In the genomic region with DNA sequence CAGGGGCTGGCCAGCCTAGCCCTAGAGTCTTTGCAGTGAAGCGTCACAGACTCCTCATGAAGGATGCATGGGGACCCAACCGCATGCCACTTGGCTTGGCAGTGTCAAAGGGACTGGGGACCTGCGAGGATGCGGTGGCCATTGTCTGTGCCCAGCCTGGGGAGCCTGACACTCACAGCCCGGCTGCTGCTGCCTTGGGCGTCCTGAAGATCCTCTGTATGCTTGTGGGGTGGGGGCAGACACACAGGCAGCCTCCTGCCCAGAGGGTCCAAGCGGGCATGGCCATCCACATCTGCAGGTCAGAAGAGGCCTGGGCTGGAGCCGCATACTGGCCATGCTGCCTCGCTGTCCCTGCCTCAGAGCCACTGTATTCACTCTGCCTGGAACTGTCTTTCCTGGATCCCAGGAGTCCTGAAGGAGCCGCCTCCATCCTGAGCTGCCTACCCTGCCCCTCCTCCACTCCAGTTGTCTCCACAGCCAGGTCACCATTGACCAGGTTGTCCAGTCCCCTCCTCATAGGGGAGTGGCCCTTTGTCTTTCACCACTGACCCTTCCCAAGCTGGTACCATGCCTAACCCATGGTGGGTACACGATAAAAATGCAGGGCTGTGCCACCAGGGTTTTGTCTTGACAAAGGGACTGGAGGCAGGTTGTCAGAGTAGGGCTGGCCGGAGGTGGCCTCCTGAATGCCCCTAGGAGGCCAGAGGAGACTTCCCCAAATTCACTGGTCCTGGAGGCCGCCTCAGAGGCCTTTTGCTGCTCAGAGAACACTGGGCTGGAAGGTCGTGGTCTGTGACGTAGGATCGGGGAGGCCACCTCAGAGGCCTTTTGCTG, we compare ENCODE assay signal across 21 cellular contexts.
DNase-seq lines count a peak whose midpoint lies in the region; ATAC-seq and TF ChIP-seq lines count a peak whose summit lies in the region.
"Had no signal": no experiment of that assay in that cellular context is flagged by ENCODE, and none has a peak within 500 bp of the region (broad histone marks: within the 10 kb centered on the region; RNA-seq: fewer than 3 reads in every experiment).

No MANE protein-coding gene starts in this region.

- TF ChIP-seq CTCF in GM13976 (IDR thresholded peaks at IDR 0.05; ENCODE audit: borderline replicate concordance, control extremely low read depth, extremely low read depth, insufficient read depth, missing control alignments), result no peak

- no peak overlapping the region for H3K4me3 Mint-ChIP-seq in activated CD4-positive, alpha-beta memory T cell treated with anti-CD3 and anti-CD28 coated beads for 36 hours
- H3K4me3 Mint-ChIP-seq in activated CD4-positive, alpha-beta memory T cell treated with anti-CD3 and anti-CD28 coated beads, Interleukin-2, amount 10 ng/mL, durations not matched to agents 7 days and 5 days, result no peak overlapping the region
- no peak overlapping the region for H3K4me3 Mint-ChIP-seq in activated T-helper 17 cell treated with anti-CD3 and anti-CD28 coated beads, Interleukin-2, amount 50 U/mL, for 72 hours
- H3K4me3 Mint-ChIP-seq in effector memory CD8-positive, alpha-beta T cell, result no peak overlapping the region
- H3K4me3 Mint-ChIP-seq: mesothelial cell of epicardium, nephron had no signal

- H3K36me3 Mint-ChIP-seq in activated CD4-positive, alpha-beta memory T cell treated with anti-CD3 and anti-CD28 coated beads for 36 hours, result peaks cover 39% of the 10 kb centered on the region
- no peaks in the 10 kb centered on the region for H3K36me3 Mint-ChIP-seq in activated CD4-positive, alpha-beta memory T cell treated with anti-CD3 and anti-CD28 coated beads, Interleukin-2, amount 10 ng/mL, durations not matched to agents 7 days and 5 days (ENCODE audit: low read depth)
- H3K36me3 Mint-ChIP-seq in activated T-helper 17 cell treated with anti-CD3 and anti-CD28 coated beads, Interleukin-2, amount 50 U/mL, for 72 hours (ENCODE audit: low read depth), result peaks cover 17% of the 10 kb centered on the region
- no peaks in the 10 kb centered on the region for H3K36me3 Mint-ChIP-seq in effector memory CD8-positive, alpha-beta T cell (ENCODE audit: insufficient read depth)

- CTCF ChIA-PET in activated CD4-positive, alpha-beta memory T cell treated with anti-CD3 and anti-CD28 coated beads for 36 hours (lab: Charles Lee), result no interaction called here
- CTCF ChIA-PET in activated CD4-positive, alpha-beta memory T cell treated with anti-CD3 and anti-CD28 coated beads, Interleukin-2, amount 10 ng/mL, durations not matched to agents 7 days and 5 days (lab: Charles Lee), result no interaction called here

- intact Hi-C loops in activated CD4-positive, alpha-beta memory T cell treated with anti-CD3 and anti-CD28 coated beads for 36 hours (cut with micrococcal nuclease), result no loop called here
- intact Hi-C loops in sciatic nerve (cut with DNase I), result no loop called here

- DNase-seq in activated CD4-positive, alpha-beta memory T cell treated with anti-CD3 and anti-CD28 coated beads for 36 hours, result peak; percentile 5
- no peak for DNase-seq in activated CD4-positive, alpha-beta memory T cell treated with anti-CD3 and anti-CD28 coated beads, Interleukin-2, amount 10 ng/mL, durations not matched to agents 7 days and 5 days
- DNase-seq in GM13976 (ENCODE audit: low spot score), result peak; percentile 16
- DNase-seq in iPS-NIHi11 (ENCODE audit: low spot score), result peak; percentile 8
- peak; percentile 39 for DNase-seq in sciatic nerve (ENCODE audit: low spot score)
- DNase-seq in NOMO-1 treated with dmso at 0.1 percent for 144 hours (lab: John Stamatoyannopoulos, UW; ENCODE audit: unreplicated experiment), result no peak
- DNase-seq in effector memory CD8-positive, alpha-beta T cell, result no peak
- DNase-seq: 8988T; activated CD4-positive, alpha-beta T cell treated with anti-CD3 and anti-CD28 coated beads for 4 hours; activated CD8-positive, alpha-beta memory T cell treated with anti-CD3 and anti-CD28 coated beads, Interleukin-2, amount 50 U/mL, for 48 hours; activated gamma-delta T cell treated with Interleukin-2 at 50 U/mL for 16 hours; EL; MM.1S; NCI-H2171 treated with DMSO at 0.1 percent for 48 hours; NCI-H774; OCI-M1; SHP77; small intestine had no signal

- in situ Hi-C loops in GM13976 (cut with MboI; ENCODE audit: low sequenced_read_pairs, unreplicated experiment), result no loop called here

- ATAC-seq in sciatic nerve, result no peak
- ATAC-seq in activated T-helper 17 cell treated with anti-CD3 and anti-CD28 coated beads, Interleukin-2, amount 50 U/mL, for 72 hours (replicated peaks), result no peak
- no peak for ATAC-seq in effector memory CD8-positive, alpha-beta T cell (replicated peaks)

- POLR2A ChIA-PET in activated CD4-positive, alpha-beta memory T cell treated with anti-CD3 and anti-CD28 coated beads for 36 hours (lab: Charles Lee), result no interaction called here
- POLR2A ChIA-PET in activated CD4-positive, alpha-beta memory T cell treated with anti-CD3 and anti-CD28 coated beads, Interleukin-2, amount 10 ng/mL, durations not matched to agents 7 days and 5 days (lab: Charles Lee), result no interaction called here

- H3K4me1 Mint-ChIP-seq in activated CD4-positive, alpha-beta memory T cell treated with anti-CD3 and anti-CD28 coated beads for 36 hours (ENCODE audit: low read depth), result no peaks in the 10 kb centered on the region
- H3K4me1 Mint-ChIP-seq in activated CD4-positive, alpha-beta memory T cell treated with anti-CD3 and anti-CD28 coated beads, Interleukin-2, amount 10 ng/mL, durations not matched to agents 7 days and 5 days, result no peaks in the 10 kb centered on the region
- no peaks in the 10 kb centered on the region for H3K4me1 Mint-ChIP-seq in activated T-helper 17 cell treated with anti-CD3 and anti-CD28 coated beads, Interleukin-2, amount 50 U/mL, for 72 hours
- H3K4me1 Mint-ChIP-seq in effector memory CD8-positive, alpha-beta T cell (ENCODE audit: low read depth in 2 of 2), result no peaks in the 10 kb centered on the region
- H3K4me1 Mint-ChIP-seq: nephron had no signal

- H3K9me3 Mint-ChIP-seq in activated CD4-positive, alpha-beta memory T cell treated with anti-CD3 and anti-CD28 coated beads for 36 hours, result peaks cover 14% of the 10 kb centered on the region
- H3K9me3 Mint-ChIP-seq in activated CD4-positive, alpha-beta memory T cell treated with anti-CD3 and anti-CD28 coated beads, Interleukin-2, amount 10 ng/mL, durations not matched to agents 7 days and 5 days, result peaks cover 5% of the 10 kb centered on the region
- peaks cover 4% of the 10 kb centered on the region for H3K9me3 Mint-ChIP-seq in activated T-helper 17 cell treated with anti-CD3 and anti-CD28 coated beads, Interleukin-2, amount 50 U/mL, for 72 hours
- H3K9me3 Mint-ChIP-seq in effector memory CD8-positive, alpha-beta T cell, result no peaks in the 10 kb centered on the region

- H3K27me3 Mint-ChIP-seq in activated CD4-positive, alpha-beta memory T cell treated with anti-CD3 and anti-CD28 coated beads for 36 hours, result no peaks in the 10 kb centered on the region
- no peaks in the 10 kb centered on the region for H3K27me3 Mint-ChIP-seq in activated CD4-positive, alpha-beta memory T cell treated with anti-CD3 and anti-CD28 coated beads, Interleukin-2, amount 10 ng/mL, durations not matched to agents 7 days and 5 days
- H3K27me3 Mint-ChIP-seq in activated T-helper 17 cell treated with anti-CD3 and anti-CD28 coated beads, Interleukin-2, amount 50 U/mL, for 72 hours, result no peaks in the 10 kb centered on the region
- peaks cover 0 to 3% of the 10 kb centered on the region in 2 donors for H3K27me3 Mint-ChIP-seq in effector memory CD8-positive, alpha-beta T cell

- H3K27ac Mint-ChIP-seq in activated CD4-positive, alpha-beta memory T cell treated with anti-CD3 and anti-CD28 coated beads for 36 hours, result no peak overlapping the region
- no peak overlapping the region for H3K27ac Mint-ChIP-seq in activated CD4-positive, alpha-beta memory T cell treated with anti-CD3 and anti-CD28 coated beads, Interleukin-2, amount 10 ng/mL, durations not matched to agents 7 days and 5 days
- no peak overlapping the region for H3K27ac Mint-ChIP-seq in activated T-helper 17 cell treated with anti-CD3 and anti-CD28 coated beads, Interleukin-2, amount 50 U/mL, for 72 hours
- no peak overlapping the region for H3K27ac Mint-ChIP-seq in effector memory CD8-positive, alpha-beta T cell
- H3K27ac Mint-ChIP-seq: mesothelial cell of epicardium, nephron had no signal

Comparison
In these comparisons a context has a peak if more than half of its experiments do, and no peak if none do; other contexts are left out.
1. DNase-seq: peak in activated CD4-positive, alpha-beta memory T cell treated with anti-CD3 and anti-CD28 coated beads for 36 hours (single experiment), GM13976 (single experiment), iPS-NIHi11 (single experiment) and sciatic nerve (single experiment); none in activated CD4-positive, alpha-beta memory T cell treated with anti-CD3 and anti-CD28 coated beads, Interleukin-2, amount 10 ng/mL, durations not matched to agents 7 days and 5 days (single experiment), NOMO-1 treated with dmso at 0.1 percent for 144 hours (single experiment) and effector memory CD8-positive, alpha-beta T cell (0 of 3).